In genomic region chr10:132037676-132037975, GRCh38 we compare ENCODE assay signal across 25 cellular contexts. TPM values are rescaled to one million over a fixed set of nuclear protein-coding genes. Genes with fewer than 3 reads are reported as not detected.
DNase-seq lines count a peak whose midpoint lies in the region; ATAC-seq and TF ChIP-seq lines count a peak whose summit lies in the region.
"Had no signal": no experiment of that assay in that cellular context is flagged by ENCODE, and none has a peak within 500 bp of the region (broad histone marks: within the 10 kb centered on the region; RNA-seq: fewer than 3 reads in every experiment).

No MANE protein-coding gene starts in this region.

- no peak overlapping the region for H3K9ac ChIP-seq in endodermal cell (ENCODE audit: extremely low read depth, low read length, poor library complexity, severe bottlenecking)

- H3K4me1 Mint-ChIP-seq in Caco-2 (ENCODE audit: low read depth, unreplicated experiment) (peaks cover 5% of the 10 kb centered on the region), endodermal cell (peaks cover 9% of the 10 kb centered on the region), neural crest cell (peaks cover 6% of the 10 kb centered on the region)
- H3K4me1 Mint-ChIP-seq: central memory CD8-positive, alpha-beta T cell had no signal

- H2AFZ ChIP-seq in PC-9 = no peak overlapping the region

- H3K9me2 ChIP-seq in PC-9 (ENCODE audit: insufficient read depth) = no peaks in the 10 kb centered on the region

- 14 to 28% methylated on average over 7 to 10 of the region's 10 CpGs for WGBS in endodermal cell (ENCODE audit: insufficient coverage in 1 of 2, insufficient read length in 1 of 2), 2 experiments
- WGBS in prostate gland = 77% methylated on average over 3 of the region's 10 CpGs

- POLR2A ChIA-PET in Caco-2 (lab: Charles Lee) = no interaction called here
- POLR2A ChIA-PET in PC-9 (lab: Charles Lee; ENCODE audit: unreplicated experiment) = interaction anchor here (0.6 kb wide), 1 partner anchor 133 kb away, joined by 4 read pairs; no protein-coding TSS in a partner anchor

- H3K9me3 Mint-ChIP-seq in Caco-2 (ENCODE audit: unreplicated experiment) (no peaks in the 10 kb centered on the region), endodermal cell (peaks cover 2% of the 10 kb centered on the region), neural crest cell (no peaks in the 10 kb centered on the region)
- H3K9me3 Mint-ChIP-seq: central memory CD8-positive, alpha-beta T cell; HFFc6; memory B cell; naive thymus-derived CD4-positive, alpha-beta T cell had no signal

- H3K4me2 ChIP-seq in PC-9 = no peak overlapping the region

- no peaks in the 10 kb centered on the region for H4K20me1 ChIP-seq in PC-9 (ENCODE audit: insufficient read depth)

- intact Hi-C loops in Caco-2 (cut with micrococcal nuclease; ENCODE audit: unreplicated experiment) (no loop called here), left colon (cut with DNase I, micrococcal nuclease) (no loop called here), PC-9 (cut with micrococcal nuclease; ENCODE audit: unreplicated experiment) (no loop called here), prostate gland (cut with DNase I) (loop anchor here (10.0 kb wide), 1 partner anchor 107 kb away; no protein-coding TSS in a partner anchor)

- no peak for TF ChIP-seq CTCF in Caco-2 (IDR thresholded peaks at IDR 0.05; ENCODE audit: insufficient read depth in 1 of 2, low read depth in 1 of 2, low read length in 1 of 2, severe bottlenecking in 1 of 2, unreplicated experiment in 1 of 2)
- TF ChIP-seq CTCF in endodermal cell (conservative IDR thresholded peaks at IDR 0.05) = no peak
- no peak for TF ChIP-seq CTCF in neural crest cell (conservative IDR thresholded peaks at IDR 0.05)
- TF ChIP-seq CTCF in PC-9 (conservative IDR thresholded peaks at IDR 0.05) = no peak
- no peak for TF ChIP-seq CTCF in prostate gland (IDR thresholded peaks at IDR 0.05)

- no peaks in the 10 kb centered on the region for H3K9me3 ChIP-seq in Caco-2
- H3K9me3 ChIP-seq in endodermal cell (ENCODE audit: control insufficient read depth, low read length) = no peaks in the 10 kb centered on the region
- no peaks in the 10 kb centered on the region for H3K9me3 ChIP-seq in PC-9 (ENCODE audit: insufficient read depth, low read depth)
- no peaks in the 10 kb centered on the region for H3K9me3 ChIP-seq in prostate gland
- H3K9me3 ChIP-seq: heart right ventricle, uterus had no signal

- no peak for TF ChIP-seq POLR2A in prostate gland (IDR thresholded peaks at IDR 0.05)

- no peak for ATAC-seq in left colon
- no peak for ATAC-seq in GM18858 (IDR thresholded peaks at IDR 0.05; ENCODE audit: unreplicated experiment)
- ATAC-seq: heart right ventricle; naive thymus-derived CD4-positive, alpha-beta T cell had no signal

- H3K27me3 Mint-ChIP-seq in Caco-2 (ENCODE audit: insufficient read depth, unreplicated experiment) (peaks cover 33% of the 10 kb centered on the region), endodermal cell (ENCODE audit: insufficient read depth) (peaks cover 67% of the 10 kb centered on the region), neural crest cell (ENCODE audit: low read depth) (peaks cover 85% of the 10 kb centered on the region)

- no peaks in the 10 kb centered on the region; the same call in 1 of the 2 replicates for H3K27me3 ChIP-seq in Caco-2 (replicated peaks; ENCODE audit: control insufficient read depth, insufficient read depth, low read length)
- H3K27me3 ChIP-seq in endodermal cell (ENCODE audit: control insufficient read depth, insufficient read depth, low read length, poor library complexity, severe bottlenecking) = peaks cover 34% of the 10 kb centered on the region
- H3K27me3 ChIP-seq in PC-9 (ENCODE audit: insufficient read depth, low read depth) = peaks cover 55% of the 10 kb centered on the region
- H3K27me3 ChIP-seq in prostate gland (replicated peaks; ENCODE audit: insufficient read depth) = no peaks in the 10 kb centered on the region

- no peaks in the 10 kb centered on the region for H3K79me2 ChIP-seq in PC-9 (ENCODE audit: low read depth)

- no peak overlapping the region for H3K27ac Mint-ChIP-seq in Caco-2 (ENCODE audit: unreplicated experiment)
- H3K27ac Mint-ChIP-seq in endodermal cell = peak overlapping the region; percentile 63
- no peak overlapping the region for H3K27ac Mint-ChIP-seq in neural crest cell (ENCODE audit: unreplicated experiment)
- H3K27ac Mint-ChIP-seq: CD4-positive, CD25-positive, alpha-beta regulatory T cell; HFFc6; memory B cell; naive thymus-derived CD4-positive, alpha-beta T cell had no signal

- H3K4me3 ChIP-seq in Caco-2 (ENCODE audit: low read depth, low read length) (no peak overlapping the region), endodermal cell (ENCODE audit: low read length) (peak overlapping the region; percentile 83), PC-9 (no peak overlapping the region), prostate gland (no peak overlapping the region)
- H3K4me3 ChIP-seq: uterus had no signal

- H3K27ac ChIP-seq in endodermal cell (ENCODE audit: low read depth, low read length) (no peak overlapping the region), PC-9 (no peak overlapping the region), prostate gland (no peak overlapping the region)
- H3K27ac ChIP-seq: heart right ventricle, uterus had no signal

- H3K36me3 ChIP-seq in Caco-2 (ENCODE audit: control insufficient read depth, insufficient read depth, low read length) (no peaks in the 10 kb centered on the region), endodermal cell (ENCODE audit: control insufficient read depth, insufficient read depth, low read length) (no peaks in the 10 kb centered on the region), PC-9 (ENCODE audit: low read depth) (no peaks in the 10 kb centered on the region), prostate gland (no peaks in the 10 kb centered on the region)
- H3K36me3 ChIP-seq: heart right ventricle, uterus had no signal

- DNase-seq in Caco-2 = no peak
- peak; percentile 7 for DNase-seq in NCI-H2227 treated with DMSO at 0.1 percent for 48 hours (lab: John Stamatoyannopoulos, UW)
- peak; percentile 86 for DNase-seq in endodermal cell
- no peak for DNase-seq in neural crest cell (ENCODE audit: low read depth, low spot score)
- no peak for DNase-seq in left colon
- DNase-seq in PC-9 = no peak
- no peak for DNase-seq in prostate gland (ENCODE audit: low spot score)
- DNase-seq: activated CD4-positive, alpha-beta T cell treated with anti-CD3 and anti-CD28 coated beads, Interleukin-2, amount 50 U/mL, for 1 hour; activated CD8-positive, alpha-beta memory T cell treated with anti-CD3 and anti-CD28 coated beads, Interleukin-2, amount 50 U/mL, for 48 hours; activated effector memory CD4-positive, alpha-beta T cell treated with anti-CD3 and anti-CD28 coated beads, Interleukin-2, amount 50 U/mL, for 16 hours; CD4-positive, CD25-positive, alpha-beta regulatory T cell; heart right ventricle; HFFc6; KG1; naive thymus-derived CD4-positive, alpha-beta T cell; NCI-H2081; NCI-H524 treated with DMSO at 0.1 percent for 48 hours; stimulated activated CD4-positive, alpha-beta T cell treated with anti-CD3 and anti-CD28 coated beads, Interleukin-4, amount 100 ng/mL, for 24 hours; SW 1271; uterus had no signal

- H3K4me3 Mint-ChIP-seq in Caco-2 (ENCODE audit: unreplicated experiment) = peak overlapping the region; percentile 69
- peak overlapping the region; percentile 61 for H3K4me3 Mint-ChIP-seq in endodermal cell
- peak overlapping the region; percentile 71 for H3K4me3 Mint-ChIP-seq in neural crest cell
- H3K4me3 Mint-ChIP-seq: HFFc6 had no signal

- no peaks in the 10 kb centered on the region for H3K4me1 ChIP-seq in Caco-2
- no peaks in the 10 kb centered on the region for H3K4me1 ChIP-seq in endodermal cell (ENCODE audit: control insufficient read depth, insufficient read depth, low read length)
- H3K4me1 ChIP-seq in PC-9 (replicated peaks; ENCODE audit: insufficient read depth) = no peaks in the 10 kb centered on the region
- H3K4me1 ChIP-seq in prostate gland (replicated peaks) = no peaks in the 10 kb centered on the region

- H3K36me3 Mint-ChIP-seq in Caco-2 (ENCODE audit: insufficient read depth, unreplicated experiment) (no peaks in the 10 kb centered on the region), endodermal cell (ENCODE audit: low read depth) (no peaks in the 10 kb centered on the region), neural crest cell (ENCODE audit: low read depth) (no peaks in the 10 kb centered on the region)
- H3K36me3 Mint-ChIP-seq: CD4-positive, CD25-positive, alpha-beta regulatory T cell; naive thymus-derived CD4-positive, alpha-beta T cell had no signal

- no TSS peak for BruUV-seq in Caco-2 (replicated peaks; lab: Mats Ljungman, UMichigan)
- no TSS peak for BruUV-seq in PC-9 (replicated peaks; lab: Mats Ljungman, UMichigan)

- CTCF ChIA-PET in Caco-2 (lab: Charles Lee) (interaction anchor here (0.6 kb wide), 1 partner anchor 1976 kb away, joined by 6 read pairs; no protein-coding TSS in a partner anchor), PC-9 (lab: Charles Lee) (interaction anchor here (0.6 kb wide), 1 partner anchor 151 kb away, joined by 3 read pairs; no protein-coding TSS in a partner anchor)

- no peaks in the 10 kb centered on the region for H3F3A ChIP-seq in PC-9 (ENCODE audit: insufficient read depth, low read depth)

RNA-seq across cellular contexts. Expression of gene JAKMIP3, which starts 28.1 kb away (rescaled TPM):
- total RNA-seq in Caco-2 (2022) = 0.50 and 0.53 TPM in 2 replicates
- under 1 TPM; 0.95 to 0.99 TPM for total RNA-seq in endodermal cell
- polyA plus RNA-seq in endodermal cell (2013, experiment 1 of 2) = 1.0 TPM
- 0.87 TPM for polyA plus RNA-seq in endodermal cell (2013, experiment 2 of 2)
- total RNA-seq in neural crest cell = 0.25 and 0.40 TPM in 2 replicates
- under 1 TPM; 0.06 to 0.14 TPM for total RNA-seq in left colon
- total RNA-seq in PC-9 (2021) = 5.6 and 5.8 TPM in 2 replicates
- total RNA-seq in prostate gland = 1 to 10 TPM; 2.6 to 3.4 TPM
- total RNA-seq: kidney epithelial cell, smooth muscle cell had no signal
- polyA plus RNA-seq: CD4-positive, CD25-positive, alpha-beta regulatory T cell had no signal

RNA-seq across cellular contexts. Expression of gene BNIP3, which starts 55.9 kb away (rescaled TPM):
- total RNA-seq in Caco-2 (2022) = 16.5 and 18.4 TPM in 2 replicates
- total RNA-seq in endodermal cell = 100 to 1,000 TPM in 1 of 2 donors, 10 to 100 TPM in 1; 93.5 to 108 TPM
- 149 TPM for polyA plus RNA-seq in endodermal cell (2013, experiment 1 of 2)
- 135 TPM for polyA plus RNA-seq in endodermal cell (2013, experiment 2 of 2)
- 26.1 and 33.1 TPM in 2 replicates for total RNA-seq in neural crest cell
- total RNA-seq in left colon = 1 to 10 TPM; 4.7 to 9.4 TPM
- total RNA-seq in PC-9 (2021) = 21.0 and 21.9 TPM in 2 replicates
- 100 to 1,000 TPM; 148 to 325 TPM for total RNA-seq in prostate gland

Comparison
In these comparisons a context has a peak if more than half of its experiments do, and no peak if none do; other contexts are left out.
1. DNase-seq: peak in NCI-H2227 treated with DMSO at 0.1 percent for 48 hours (single experiment) and endodermal cell (single experiment); none in Caco-2 (0 of 2), neural crest cell (single experiment), left colon (0 of 2), PC-9 (0 of 2) and prostate gland (single experiment).
2. Peak in every context shown above with its lines, with median percentiles within 50 percentile points of each other: H3K4me3 Mint-ChIP-seq.